ENCODE assay signal across 8 cellular contexts in genomic region chr15:45166792-45167630, GRCh38. TPM values are rescaled to one million over a fixed set of nuclear protein-coding genes. Genes with fewer than 3 reads are reported as not detected.
DNase-seq lines count a peak whose midpoint lies in the region; ATAC-seq and TF ChIP-seq lines count a peak whose summit lies in the region.

No MANE protein-coding gene starts in this region.

- H3K4me1 Mint-ChIP-seq in activated T-cell treated with anti-CD3 and anti-CD28 coated beads, Interleukin-2, amount 50 U/mL, for 72 hours (ENCODE audit: low read depth), result peaks cover 17% of the 10 kb centered on the region
- peaks cover 5 to 22% (median 12%) of the 10 kb centered on the region in 4 donors for H3K4me1 Mint-ChIP-seq in naive thymus-derived CD8-positive, alpha-beta T cell
- peaks cover 33 to 66% of the 10 kb centered on the region in 2 donors for H3K4me1 Mint-ChIP-seq in stimulated activated naive B cell treated with anti-CD40 and anti-IgM and Interleukin-4, amounts not matched to agents 10 μg/mL and 1 μg/mL and 100 μg/mL, for 72 hours

- under 1% methylated on average over 84 of the region's 84 CpGs for WGBS in HUES64

- peak; percentile 91 for ATAC-seq in GM21515 (IDR thresholded peaks at IDR 0.05; ENCODE audit: unreplicated experiment)
- peak; percentile 94 to 95 for ATAC-seq in activated T-cell treated with anti-CD3 and anti-CD28 coated beads, Interleukin-2, amount 50 U/mL, for 72 hours (replicated peaks in 1 of 2)
- peak; percentile 90 to 92 for ATAC-seq in naive thymus-derived CD8-positive, alpha-beta T cell
- peak; percentile 93 to 94 for ATAC-seq in stimulated activated naive B cell treated with anti-CD40 and anti-IgM and Interleukin-4, amounts not matched to agents 10 μg/mL and 1 μg/mL and 100 μg/mL, for 72 hours (replicated peaks)

- H3K9ac ChIP-seq in HUES64 (ENCODE audit: low read depth, low read length) (peak overlapping the region; percentile 97), fibroblast of lung (ENCODE audit: insufficient read depth, low read length) (peak overlapping the region; percentile 75)

- H3K4me1 ChIP-seq in HUES64 (ENCODE audit: insufficient read depth, low read length) (peaks cover 19% of the 10 kb centered on the region), fibroblast of lung (ENCODE audit: control insufficient read depth, extremely low read depth, insufficient read depth, low read length) (peaks cover 10% of the 10 kb centered on the region)

- H3K4me3 ChIP-seq in HUES64 (ENCODE audit: low read length), result peak overlapping the region; percentile 73
- H3K4me3 ChIP-seq in fibroblast of lung (replicated peaks in 1 of 4; ENCODE audit: control extremely low read depth in 1 of 4, insufficient read depth in 1 of 4, low read depth in 3 of 4, low read length in 4 of 4), result peak overlapping the region; percentile 50 to 69 (median 58)

- peak; percentile 85 for DNase-seq in DMS53 (lab: John Stamatoyannopoulos, UW)
- peak; percentile 88 to 90 for DNase-seq in activated T-cell treated with anti-CD3 and anti-CD28 coated beads, Interleukin-2, amount 50 U/mL, for 72 hours
- peak; percentile 83 to 86 for DNase-seq in fibroblast of lung (ENCODE audit: low read depth in 2 of 2)
- DNase-seq in naive thymus-derived CD8-positive, alpha-beta T cell, result peak; percentile 59 to 89 (median 76)
- peak; percentile 86 for DNase-seq in stimulated activated naive B cell treated with anti-CD40 and anti-IgM and Interleukin-4, amounts not matched to agents 10 μg/mL and 1 μg/mL and 100 μg/mL, for 72 hours

- peak; percentile 66 to 70 for TF ChIP-seq CTCF in fibroblast of lung (conservative IDR thresholded peaks at IDR 0.05 in 1 of 2, IDR thresholded peaks at IDR 0.05 in 1 of 2; ENCODE audit: low read depth in 1 of 2, low read length in 2 of 2)

- H3K36me3 ChIP-seq in HUES64 (ENCODE audit: insufficient read depth, low read length) (0 out of 2 replicates have a peak, but pooled peaks cover 4% of the 10 kb centered on the region), fibroblast of lung (ENCODE audit: control insufficient read depth, insufficient read depth, low read length) (no peaks in the 10 kb centered on the region)

- no peaks in the 10 kb centered on the region for H3K36me3 Mint-ChIP-seq in activated T-cell treated with anti-CD3 and anti-CD28 coated beads, Interleukin-2, amount 50 U/mL, for 72 hours (ENCODE audit: insufficient read depth in 2 of 2)
- no peaks in the 10 kb centered on the region for H3K36me3 Mint-ChIP-seq in naive thymus-derived CD8-positive, alpha-beta T cell
- H3K36me3 Mint-ChIP-seq in stimulated activated naive B cell treated with anti-CD40 and anti-IgM and Interleukin-4, amounts not matched to agents 10 μg/mL and 1 μg/mL and 100 μg/mL, for 72 hours, result peaks cover 8 to 11% of the 10 kb centered on the region in 2 donors

- H3K9me3 ChIP-seq in HUES64 (ENCODE audit: insufficient read depth, low read depth, low read length), result no peaks in the 10 kb centered on the region
- no peaks in the 10 kb centered on the region for H3K9me3 ChIP-seq in fibroblast of lung (ENCODE audit: control insufficient read depth, insufficient read depth, low read depth, low read length)

- H3K27ac Mint-ChIP-seq in activated T-cell treated with anti-CD3 and anti-CD28 coated beads, Interleukin-2, amount 50 U/mL, for 72 hours, result peak overlapping the region; percentile 46
- peak overlapping the region; percentile 60 to 95 (median 86) for H3K27ac Mint-ChIP-seq in naive thymus-derived CD8-positive, alpha-beta T cell
- H3K27ac Mint-ChIP-seq in stimulated activated naive B cell treated with anti-CD40 and anti-IgM and Interleukin-4, amounts not matched to agents 10 μg/mL and 1 μg/mL and 100 μg/mL, for 72 hours, result peak overlapping the region; percentile 91

- H3K9me3 Mint-ChIP-seq in activated T-cell treated with anti-CD3 and anti-CD28 coated beads, Interleukin-2, amount 50 U/mL, for 72 hours, result no peaks in the 10 kb centered on the region
- no peaks in the 10 kb centered on the region for H3K9me3 Mint-ChIP-seq in naive thymus-derived CD8-positive, alpha-beta T cell
- no peaks in the 10 kb centered on the region for H3K9me3 Mint-ChIP-seq in stimulated activated naive B cell treated with anti-CD40 and anti-IgM and Interleukin-4, amounts not matched to agents 10 μg/mL and 1 μg/mL and 100 μg/mL, for 72 hours

- no peaks in the 10 kb centered on the region for H3K27me3 Mint-ChIP-seq in activated T-cell treated with anti-CD3 and anti-CD28 coated beads, Interleukin-2, amount 50 U/mL, for 72 hours (ENCODE audit: low read depth)
- no peaks in the 10 kb centered on the region for H3K27me3 Mint-ChIP-seq in naive thymus-derived CD8-positive, alpha-beta T cell
- no peaks in the 10 kb centered on the region for H3K27me3 Mint-ChIP-seq in stimulated activated naive B cell treated with anti-CD40 and anti-IgM and Interleukin-4, amounts not matched to agents 10 μg/mL and 1 μg/mL and 100 μg/mL, for 72 hours

- peak overlapping the region; percentile 75 to 84 for H3K4me3 Mint-ChIP-seq in activated T-cell treated with anti-CD3 and anti-CD28 coated beads, Interleukin-2, amount 50 U/mL, for 72 hours
- H3K4me3 Mint-ChIP-seq in naive thymus-derived CD8-positive, alpha-beta T cell, result peak overlapping the region; percentile 64 to 87 (median 74)
- peak overlapping the region; percentile 81 for H3K4me3 Mint-ChIP-seq in stimulated activated naive B cell treated with anti-CD40 and anti-IgM and Interleukin-4, amounts not matched to agents 10 μg/mL and 1 μg/mL and 100 μg/mL, for 72 hours

- H3K79me2 ChIP-seq in fibroblast of lung (ENCODE audit: control insufficient read depth, insufficient read depth, low read length), result no peaks in the 10 kb centered on the region

- no peaks in the 10 kb centered on the region for H4K20me1 ChIP-seq in fibroblast of lung (ENCODE audit: control insufficient read depth, extremely low read depth, insufficient read depth, low read length)

- peak overlapping the region; percentile 96 for H3K27ac ChIP-seq in HUES64 (ENCODE audit: low read depth, low read length)
- H3K27ac ChIP-seq in fibroblast of lung (ENCODE audit: insufficient read depth, low read length), result peak overlapping the region; percentile 54

- H3K4me2 ChIP-seq in fibroblast of lung (ENCODE audit: extremely low read depth, insufficient read depth, low read length), result peak overlapping the region; percentile 71

- no peaks in the 10 kb centered on the region for H3K27me3 ChIP-seq in HUES64 (ENCODE audit: insufficient read depth, low read length)
- H3K27me3 ChIP-seq in fibroblast of lung (ENCODE audit: control insufficient read depth, insufficient read depth, low read length), result no peaks in the 10 kb centered on the region

- POLR2A ChIA-PET in naive thymus-derived CD8-positive, alpha-beta T cell (lab: Charles Lee), result interaction anchor here (1.0 to 2.7 kb wide), 9 partner anchors 8 to 235 kb away, joined by 3 to 36 read pairs (median 6); partner anchors contain the start of gene SHF

- H2AFZ ChIP-seq in fibroblast of lung (ENCODE audit: low read length), result peak overlapping the region; percentile 17

RNA-seq across cellular contexts. Expression of gene SHF, which starts 20.8 kb away (rescaled TPM):
- 30.3 TPM for polyA plus RNA-seq in HUES64 (2013, experiment 1 of 2)
- polyA plus RNA-seq in HUES64 (2013, experiment 2 of 2), result 35.4 TPM
- 0.98 TPM for polyA plus RNA-seq in PFSK-1 (2012; ENCODE audit: insufficient read length, low read depth)
- 10 to 100 TPM; 11.7 to 16.8 TPM for total RNA-seq in activated T-cell treated with anti-CD3 and anti-CD28 coated beads, Interleukin-2, amount 50 U/mL, for 72 hours
- total RNA-seq in fibroblast of lung, result 3.3 and 3.6 TPM in 2 replicates
- 0.82 and 0.85 TPM in 2 replicates for polyA plus RNA-seq in fibroblast of lung
- 1.3 and 1.5 TPM in 2 replicates for polyA plus RNA-seq in fibroblast of lung (2012)
- 7.0 TPM in 1 of 2 replicates, not detected in the other for polyA minus RNA-seq in fibroblast of lung (ENCODE audit: low replicate concordance)
- 1 to 10 TPM; 8.1 to 9.7 TPM for total RNA-seq in naive thymus-derived CD8-positive, alpha-beta T cell
- polyA plus RNA-seq in naive thymus-derived CD8-positive, alpha-beta T cell, result 1 to 10 TPM; 1.1 to 2.6 (median 1.4) TPM

RNA-seq across cellular contexts. Expression of gene DUOX1, which starts 37.2 kb away (rescaled TPM):
- 0.15 TPM for polyA plus RNA-seq in HUES64 (2013, experiment 1 of 2)
- 0.13 TPM for polyA plus RNA-seq in HUES64 (2013, experiment 2 of 2)
- not detected for polyA plus RNA-seq in PFSK-1 (2012; ENCODE audit: insufficient read length, low read depth)
- total RNA-seq in activated T-cell treated with anti-CD3 and anti-CD28 coated beads, Interleukin-2, amount 50 U/mL, for 72 hours, result under 1 TPM; 0.34 to 0.95 TPM
- not detected in 2 replicates for total RNA-seq in fibroblast of lung
- not detected in 2 replicates for polyA plus RNA-seq in fibroblast of lung
- 0.05 TPM in 2 replicates for polyA plus RNA-seq in fibroblast of lung (2012)
- not detected in 2 replicates for polyA minus RNA-seq in fibroblast of lung (ENCODE audit: low replicate concordance)
- not detected for total RNA-seq in naive thymus-derived CD8-positive, alpha-beta T cell
- polyA plus RNA-seq in naive thymus-derived CD8-positive, alpha-beta T cell, result 1 to 10 TPM in 1 of 3 donors, under 1 TPM in 2; 0.35 to 3.7 (median 0.40) TPM

RNA-seq across cellular contexts. Expression of gene DUOXA1, which starts 37.3 kb away (rescaled TPM):
- polyA plus RNA-seq in HUES64 (2013, experiment 1 of 2), result not detected
- not detected for polyA plus RNA-seq in HUES64 (2013, experiment 2 of 2)
- polyA plus RNA-seq in PFSK-1 (2012; ENCODE audit: insufficient read length, low read depth), result not detected
- under 1 TPM; 0.46 to 0.65 TPM for total RNA-seq in activated T-cell treated with anti-CD3 and anti-CD28 coated beads, Interleukin-2, amount 50 U/mL, for 72 hours
- total RNA-seq in fibroblast of lung, result not detected in 2 replicates
- polyA plus RNA-seq in fibroblast of lung, result not detected in 2 replicates
- not detected in 2 replicates for polyA plus RNA-seq in fibroblast of lung (2012)
- not detected in 2 replicates for polyA minus RNA-seq in fibroblast of lung (ENCODE audit: low replicate concordance)
- under 1 TPM; 0.77 to 0.81 TPM for total RNA-seq in naive thymus-derived CD8-positive, alpha-beta T cell
- polyA plus RNA-seq in naive thymus-derived CD8-positive, alpha-beta T cell, result under 1 TPM in 1 of 3 donors, not detected in 2; 0.26 TPM

RNA-seq across cellular contexts. Expression of gene DUOXA2, which starts 52.9 kb away (rescaled TPM):
- polyA plus RNA-seq in HUES64 (2013, experiment 1 of 2), result not detected
- not detected for polyA plus RNA-seq in HUES64 (2013, experiment 2 of 2)
- polyA plus RNA-seq in PFSK-1 (2012; ENCODE audit: insufficient read length, low read depth), result not detected
- not detected for total RNA-seq in activated T-cell treated with anti-CD3 and anti-CD28 coated beads, Interleukin-2, amount 50 U/mL, for 72 hours
- not detected in 2 replicates for total RNA-seq in fibroblast of lung
- polyA plus RNA-seq in fibroblast of lung, result not detected in 2 replicates
- not detected in 2 replicates for polyA plus RNA-seq in fibroblast of lung (2012)
- polyA minus RNA-seq in fibroblast of lung (ENCODE audit: low replicate concordance), result 0.22 TPM in 1 of 2 replicates, not detected in the other
- total RNA-seq in naive thymus-derived CD8-positive, alpha-beta T cell, result not detected
- polyA plus RNA-seq in naive thymus-derived CD8-positive, alpha-beta T cell, result not detected

RNA-seq across cellular contexts. Expression of gene DUOX2, which starts 53.0 kb away (rescaled TPM):
- 0.05 TPM for polyA plus RNA-seq in HUES64 (2013, experiment 1 of 2)
- not detected for polyA plus RNA-seq in HUES64 (2013, experiment 2 of 2)
- polyA plus RNA-seq in PFSK-1 (2012; ENCODE audit: insufficient read length, low read depth), result not detected
- total RNA-seq in activated T-cell treated with anti-CD3 and anti-CD28 coated beads, Interleukin-2, amount 50 U/mL, for 72 hours, result under 1 TPM; 0.14 to 0.31 TPM
- total RNA-seq in fibroblast of lung, result not detected in 2 replicates
- polyA plus RNA-seq in fibroblast of lung, result not detected in 2 replicates
- polyA plus RNA-seq in fibroblast of lung (2012), result not detected in 2 replicates
- not detected in 2 replicates for polyA minus RNA-seq in fibroblast of lung (ENCODE audit: low replicate concordance)
- not detected for total RNA-seq in naive thymus-derived CD8-positive, alpha-beta T cell
- not detected for polyA plus RNA-seq in naive thymus-derived CD8-positive, alpha-beta T cell

Comparison
In these comparisons a context has a peak if more than half of its experiments do, and no peak if none do; other contexts are left out.
1. Peak in every context shown above with its lines: DNase-seq, ATAC-seq, H3K4me3 ChIP-seq and H3K27ac ChIP-seq.